Comparison of ENCODE assay signal across 17 cellular contexts in the genomic region with DNA sequence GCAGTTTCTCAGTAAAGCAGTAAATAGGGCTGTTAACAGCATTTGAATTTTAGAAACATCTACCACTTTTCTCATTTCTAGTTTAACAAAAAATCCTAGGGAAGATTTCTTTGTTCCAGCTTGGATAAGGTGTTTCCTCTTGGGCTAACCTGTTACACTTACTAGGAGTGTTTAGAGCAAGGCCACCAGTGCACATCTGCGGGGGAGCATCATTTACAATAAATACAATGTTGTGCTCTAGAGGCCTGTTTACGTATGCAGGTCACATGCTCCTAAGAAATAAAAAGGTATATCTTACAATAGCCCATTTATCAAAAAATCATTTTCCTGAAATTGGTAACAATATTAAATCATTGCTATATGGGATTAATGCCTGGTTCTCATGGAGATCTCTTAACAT.
"Had no signal": no experiment of that assay in that cellular context is flagged by ENCODE, and none has a peak within 500 bp of the region (broad histone marks: within the 10 kb centered on the region; RNA-seq: fewer than 3 reads in every experiment).

No MANE protein-coding gene starts in this region.

- H3K27ac ChIP-seq: hepatocyte, vagina had no signal

- H3K27ac Mint-ChIP-seq: activated naive CD8-positive, alpha-beta T cell treated with anti-CD3 and anti-CD28 coated beads for 36 hours had no signal

- H3K27me3 ChIP-seq: hepatocyte, vagina had no signal

- H3K36me3 ChIP-seq: vagina had no signal

- H3K4me3 Mint-ChIP-seq: activated naive CD8-positive, alpha-beta T cell treated with anti-CD3 and anti-CD28 coated beads for 36 hours had no signal

- H3K27me3 Mint-ChIP-seq: activated naive CD8-positive, alpha-beta T cell treated with anti-CD3 and anti-CD28 coated beads for 36 hours; effector memory CD8-positive, alpha-beta T cell; naive thymus-derived CD4-positive, alpha-beta T cell had no signal

- DNase-seq: activated CD4-positive, alpha-beta T cell treated with anti-CD3 and anti-CD28 coated beads for 1 hour; activated CD8-positive, alpha-beta memory T cell treated with anti-CD3 and anti-CD28 coated beads for 24 hours; activated CD8-positive, alpha-beta memory T cell treated with anti-CD3 and anti-CD28 coated beads, Interleukin-2, amount 50 U/mL, for 48 hours; activated gamma-delta T cell treated with Interleukin-2 at 50 U/mL for 16 hours; activated naive CD8-positive, alpha-beta T cell treated with anti-CD3 and anti-CD28 coated beads for 36 hours; amygdala; caudate nucleus; effector memory CD8-positive, alpha-beta T cell; mesenchymal stem cell; naive thymus-derived CD4-positive, alpha-beta T cell; nucleus accumbens; stimulated activated CD4-positive, alpha-beta T cell treated with anti-CD3 and anti-CD28 coated beads, Interleukin-2, amount 100 ng/mL, for 24 hours; stimulated activated naive CD8-positive, alpha-beta T cell treated with anti-CD3 and anti-CD28 coated beads, Interleukin-15, Interleukin-2, amounts not matched to agents 100 U/mL and 50 U/mL, for 24 hours; T-helper 1 cell; trophoblast cell had no signal

- H3K9me3 Mint-ChIP-seq: activated naive CD8-positive, alpha-beta T cell treated with anti-CD3 and anti-CD28 coated beads for 36 hours; effector memory CD8-positive, alpha-beta T cell; naive thymus-derived CD4-positive, alpha-beta T cell had no signal

- H3K9me3 ChIP-seq: vagina had no signal

- H3K4me3 ChIP-seq: hepatocyte, vagina had no signal
